In genomic region chr11:2697871-2698270, GRCh38 we compare ENCODE assay signal across 10 cellular contexts. TPM values are rescaled to one million over a fixed set of nuclear protein-coding genes. Genes with fewer than 3 reads are reported as not detected.
DNase-seq lines count a peak whose midpoint lies in the region; ATAC-seq lines count a peak whose summit lies in the region.
"Had no signal": no experiment of that assay in that cellular context is flagged by ENCODE, and none has a peak within 500 bp of the region (broad histone marks: within the 10 kb centered on the region; RNA-seq: fewer than 3 reads in every experiment).

No MANE protein-coding gene starts in this region.

- H3K36me3 ChIP-seq in iPS-15b (ENCODE audit: control insufficient read depth, insufficient read depth, low read length): peaks cover 3% of the 10 kb centered on the region
- no peaks in the 10 kb centered on the region for H3K36me3 ChIP-seq in stomach smooth muscle (ENCODE audit: control insufficient read depth in 2 of 2, insufficient read depth in 2 of 2, low read length in 2 of 2)

- H3K4me1 Mint-ChIP-seq in activated naive CD8-positive, alpha-beta T cell treated with anti-CD3 and anti-CD28 coated beads, Interleukin-2, amount 50 U/mL, for 24 hours: peaks cover 11% of the 10 kb centered on the region
- H3K4me1 Mint-ChIP-seq in activated T-cell treated with anti-CD3 and anti-CD28 coated beads, Interleukin-2, amount 50 U/mL, for 4 hours (ENCODE audit: low read depth): peaks cover 10% of the 10 kb centered on the region

- DNase-seq in DMS79 treated with DMSO at 0.1 percent for 48 hours (lab: John Stamatoyannopoulos, UW) (peak; percentile 6), DMS79 (lab: John Stamatoyannopoulos, UW) (no peak), SK-N-DZ (ENCODE audit: low spot score) (no peak), DMS153 (lab: John Stamatoyannopoulos, UW) (no peak)
- DNase-seq in activated naive CD8-positive, alpha-beta T cell treated with anti-CD3 and anti-CD28 coated beads, Interleukin-2, amount 50 U/mL, for 24 hours: no peak
- DNase-seq in activated T-cell treated with anti-CD3 and anti-CD28 coated beads, Interleukin-2, amount 50 U/mL, for 4 hours: no peak
- DNase-seq: 8988T, NCI-H2171 treated with DMSO at 0.1 percent for 48 hours had no signal

- H3K9ac ChIP-seq in iPS-15b (ENCODE audit: low read depth, low read length): no peak overlapping the region
- no peak overlapping the region for H3K9ac ChIP-seq in stomach smooth muscle (ENCODE audit: low read length in 2 of 2)

- H3K27ac ChIP-seq in stomach smooth muscle (ENCODE audit: low read length): no peak overlapping the region

- no peaks in the 10 kb centered on the region for H3K9me3 Mint-ChIP-seq in activated naive CD8-positive, alpha-beta T cell treated with anti-CD3 and anti-CD28 coated beads, Interleukin-2, amount 50 U/mL, for 24 hours
- no peaks in the 10 kb centered on the region for H3K9me3 Mint-ChIP-seq in activated T-cell treated with anti-CD3 and anti-CD28 coated beads, Interleukin-2, amount 50 U/mL, for 4 hours

- peaks cover 17% of the 10 kb centered on the region for H3K27me3 ChIP-seq in iPS-15b (ENCODE audit: control insufficient read depth, insufficient read depth, low read length)
- H3K27me3 ChIP-seq in stomach smooth muscle (ENCODE audit: control insufficient read depth in 1 of 2, insufficient read depth in 2 of 2, low read length in 2 of 2): no peaks in the 10 kb centered on the region

- ATAC-seq in activated naive CD8-positive, alpha-beta T cell treated with anti-CD3 and anti-CD28 coated beads, Interleukin-2, amount 50 U/mL, for 24 hours: no peak
- no peak for ATAC-seq in activated T-cell treated with anti-CD3 and anti-CD28 coated beads, Interleukin-2, amount 50 U/mL, for 4 hours

- H3K4me1 ChIP-seq in iPS-15b (ENCODE audit: control insufficient read depth, insufficient read depth, low read length) (peaks cover 30% of the 10 kb centered on the region), stomach smooth muscle (ENCODE audit: control insufficient read depth, insufficient read depth, low read length) (peaks cover 27% of the 10 kb centered on the region)

- peaks cover 4% of the 10 kb centered on the region for H3K27me3 Mint-ChIP-seq in activated naive CD8-positive, alpha-beta T cell treated with anti-CD3 and anti-CD28 coated beads, Interleukin-2, amount 50 U/mL, for 24 hours
- H3K27me3 Mint-ChIP-seq in activated T-cell treated with anti-CD3 and anti-CD28 coated beads, Interleukin-2, amount 50 U/mL, for 4 hours (ENCODE audit: low read depth): no peaks in the 10 kb centered on the region

- H3K27ac Mint-ChIP-seq in activated naive CD8-positive, alpha-beta T cell treated with anti-CD3 and anti-CD28 coated beads, Interleukin-2, amount 50 U/mL, for 24 hours: no peak overlapping the region

- H3K9me3 ChIP-seq in iPS-15b (ENCODE audit: control insufficient read depth, insufficient read depth, low read length) (no peaks in the 10 kb centered on the region), stomach smooth muscle (ENCODE audit: control insufficient read depth in 2 of 2, low read length in 2 of 2) (no peaks in the 10 kb centered on the region)

- H3K4me3 ChIP-seq in iPS-15b (ENCODE audit: low read depth, low read length) (peak overlapping the region; percentile 74), stomach smooth muscle (ENCODE audit: low read length in 2 of 2) (peak overlapping the region; percentile 78 to 83)

- H3K36me3 Mint-ChIP-seq in activated naive CD8-positive, alpha-beta T cell treated with anti-CD3 and anti-CD28 coated beads, Interleukin-2, amount 50 U/mL, for 24 hours (ENCODE audit: low read depth): peaks cover 2% of the 10 kb centered on the region
- H3K36me3 Mint-ChIP-seq in activated T-cell treated with anti-CD3 and anti-CD28 coated beads, Interleukin-2, amount 50 U/mL, for 4 hours (ENCODE audit: insufficient read depth): peaks cover 3% of the 10 kb centered on the region

- peak overlapping the region; percentile 81 for H3K4me3 Mint-ChIP-seq in activated naive CD8-positive, alpha-beta T cell treated with anti-CD3 and anti-CD28 coated beads, Interleukin-2, amount 50 U/mL, for 24 hours
- no peak overlapping the region for H3K4me3 Mint-ChIP-seq in activated T-cell treated with anti-CD3 and anti-CD28 coated beads, Interleukin-2, amount 50 U/mL, for 4 hours

RNA-seq across cellular contexts. Expression of gene KCNQ1OT1, which starts 1.9 kb away (rescaled TPM):
- 0.01 TPM in 2 replicates for polyA plus RNA-seq in SK-N-DZ (2014; cell fraction: cytosol; rRNA removed)
- polyA plus RNA-seq in SK-N-DZ (2014; cell fraction: nucleus; rRNA removed): 0.49 TPM in 2 replicates
- under 1 TPM; 0.18 to 0.20 (median 0.19) TPM for total RNA-seq in activated T-cell treated with anti-CD3 and anti-CD28 coated beads, Interleukin-2, amount 50 U/mL, for 4 hours
